ENCODE assay signal across 15 cellular contexts in the genomic region with DNA sequence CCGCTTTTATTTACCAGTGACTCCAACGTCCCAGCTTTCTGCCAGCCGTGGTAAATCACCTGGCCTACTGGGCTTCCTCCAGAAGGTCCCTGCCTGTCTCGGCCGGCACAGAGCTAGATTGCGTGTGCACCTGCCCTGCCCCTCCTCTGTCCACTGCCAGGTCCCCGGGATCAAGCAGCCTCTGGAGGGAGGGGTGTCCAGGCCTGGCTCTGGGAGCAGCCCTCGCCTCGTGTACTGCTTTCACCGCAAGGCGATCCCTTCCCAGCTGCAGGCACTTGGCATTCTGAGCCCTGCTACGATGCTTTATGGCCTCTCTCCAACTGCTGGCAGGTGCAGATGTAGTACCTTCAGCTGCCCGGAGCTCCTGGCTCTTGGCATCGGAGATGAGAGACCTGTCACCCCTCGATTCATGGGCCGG. TPM values are rescaled to one million over a fixed set of nuclear protein-coding genes. Genes with fewer than 3 reads are reported as not detected.
DNase-seq lines count a peak whose midpoint lies in the region; ATAC-seq lines count a peak whose summit lies in the region.
"Had no signal": no experiment of that assay in that cellular context is flagged by ENCODE, and none has a peak within 500 bp of the region (broad histone marks: within the 10 kb centered on the region; RNA-seq: fewer than 3 reads in every experiment).

No MANE protein-coding gene starts in this region.

- POLR2A ChIA-PET in activated CD4-positive, alpha-beta memory T cell treated with anti-CD3 and anti-CD28 coated beads, Interleukin-2, amount 10 ng/mL, durations not matched to agents 7 days and 5 days (lab: Charles Lee), result no interaction called here

- H3K4me1 Mint-ChIP-seq in activated CD4-positive, alpha-beta memory T cell treated with anti-CD3 and anti-CD28 coated beads, Interleukin-2, amount 10 ng/mL, durations not matched to agents 7 days and 5 days, result peaks cover 5% of the 10 kb centered on the region
- peaks cover 9% of the 10 kb centered on the region for H3K4me1 Mint-ChIP-seq in activated naive CD8-positive, alpha-beta T cell treated with anti-CD3 and anti-CD28 coated beads, Interleukin-2, amount 50 U/mL, for 24 hours

- peaks cover 7% of the 10 kb centered on the region for H3K36me3 Mint-ChIP-seq in activated CD4-positive, alpha-beta memory T cell treated with anti-CD3 and anti-CD28 coated beads, Interleukin-2, amount 10 ng/mL, durations not matched to agents 7 days and 5 days (ENCODE audit: low read depth)
- H3K36me3 Mint-ChIP-seq in activated naive CD8-positive, alpha-beta T cell treated with anti-CD3 and anti-CD28 coated beads, Interleukin-2, amount 50 U/mL, for 24 hours (ENCODE audit: low read depth), result peaks cover 13% of the 10 kb centered on the region

- DNase-seq in DMS153 (lab: John Stamatoyannopoulos, UW) (peak; percentile 92), NCI-H1417 treated with DMSO at 0.1 percent for 48 hours (lab: John Stamatoyannopoulos, UW) (peak; percentile 26), NCI-H2171 treated with DMSO at 0.1 percent for 48 hours (lab: John Stamatoyannopoulos, UW) (peak; percentile 72), cerebellar cortex (ENCODE audit: low spot score) (peak; percentile 5), pons (ENCODE audit: low spot score) (no peak)
- no peak for DNase-seq in activated CD4-positive, alpha-beta memory T cell treated with anti-CD3 and anti-CD28 coated beads, Interleukin-2, amount 10 ng/mL, durations not matched to agents 7 days and 5 days
- DNase-seq in activated naive CD8-positive, alpha-beta T cell treated with anti-CD3 and anti-CD28 coated beads, Interleukin-2, amount 50 U/mL, for 24 hours, result no peak
- DNase-seq: ACHN; amygdala; effector CD8-positive, alpha-beta T cell; glutamatergic neuron; MM.1S had no signal

- H3K4me3 Mint-ChIP-seq in activated CD4-positive, alpha-beta memory T cell treated with anti-CD3 and anti-CD28 coated beads, Interleukin-2, amount 10 ng/mL, durations not matched to agents 7 days and 5 days, result no peak overlapping the region
- no peak overlapping the region for H3K4me3 Mint-ChIP-seq in activated naive CD8-positive, alpha-beta T cell treated with anti-CD3 and anti-CD28 coated beads, Interleukin-2, amount 50 U/mL, for 24 hours
- H3K4me3 Mint-ChIP-seq: central memory CD8-positive, alpha-beta T cell had no signal

- H3K27ac Mint-ChIP-seq in activated CD4-positive, alpha-beta memory T cell treated with anti-CD3 and anti-CD28 coated beads, Interleukin-2, amount 10 ng/mL, durations not matched to agents 7 days and 5 days, result no peak overlapping the region
- H3K27ac Mint-ChIP-seq in activated naive CD8-positive, alpha-beta T cell treated with anti-CD3 and anti-CD28 coated beads, Interleukin-2, amount 50 U/mL, for 24 hours, result no peak overlapping the region

- no peak for ATAC-seq in activated naive CD8-positive, alpha-beta T cell treated with anti-CD3 and anti-CD28 coated beads, Interleukin-2, amount 50 U/mL, for 24 hours
- ATAC-seq in GM21381 (IDR thresholded peaks at IDR 0.05; ENCODE audit: unreplicated experiment), result no peak
- ATAC-seq: sciatic nerve had no signal

- CTCF ChIA-PET in activated CD4-positive, alpha-beta memory T cell treated with anti-CD3 and anti-CD28 coated beads, Interleukin-2, amount 10 ng/mL, durations not matched to agents 7 days and 5 days (lab: Charles Lee), result interaction anchor here (0.8 kb wide), 1 partner anchor 381 kb away, joined by 3 read pairs; no protein-coding TSS in a partner anchor

- no peaks in the 10 kb centered on the region for H3K9me3 Mint-ChIP-seq in activated CD4-positive, alpha-beta memory T cell treated with anti-CD3 and anti-CD28 coated beads, Interleukin-2, amount 10 ng/mL, durations not matched to agents 7 days and 5 days
- H3K9me3 Mint-ChIP-seq in activated naive CD8-positive, alpha-beta T cell treated with anti-CD3 and anti-CD28 coated beads, Interleukin-2, amount 50 U/mL, for 24 hours, result no peaks in the 10 kb centered on the region
- H3K9me3 Mint-ChIP-seq: central memory CD8-positive, alpha-beta T cell had no signal

- H3K27me3 Mint-ChIP-seq in activated CD4-positive, alpha-beta memory T cell treated with anti-CD3 and anti-CD28 coated beads, Interleukin-2, amount 10 ng/mL, durations not matched to agents 7 days and 5 days, result no peaks in the 10 kb centered on the region
- no peaks in the 10 kb centered on the region for H3K27me3 Mint-ChIP-seq in activated naive CD8-positive, alpha-beta T cell treated with anti-CD3 and anti-CD28 coated beads, Interleukin-2, amount 50 U/mL, for 24 hours
- H3K27me3 Mint-ChIP-seq: central memory CD8-positive, alpha-beta T cell had no signal

RNA-seq across cellular contexts. Expression of gene SLC29A3, which starts 7.4 kb away (rescaled TPM):
- 1 to 10 TPM; 2.6 to 3.2 TPM for total RNA-seq in activated CD4-positive, alpha-beta memory T cell treated with anti-CD3 and anti-CD28 coated beads, Interleukin-2, amount 10 ng/mL, durations not matched to agents 7 days and 5 days

Comparison
In these comparisons a context has a peak if more than half of its experiments do, and no peak if none do; other contexts are left out.
1. DNase-seq: peak in DMS153 (single experiment), NCI-H1417 treated with DMSO at 0.1 percent for 48 hours (single experiment), NCI-H2171 treated with DMSO at 0.1 percent for 48 hours (single experiment) and cerebellar cortex (single experiment); none in activated CD4-positive, alpha-beta memory T cell treated with anti-CD3 and anti-CD28 coated beads, Interleukin-2, amount 10 ng/mL, durations not matched to agents 7 days and 5 days (single experiment), activated naive CD8-positive, alpha-beta T cell treated with anti-CD3 and anti-CD28 coated beads, Interleukin-2, amount 50 U/mL, for 24 hours (single experiment) and pons (single experiment).